ENCODE assay signal across 10 cellular contexts in the genomic region with DNA sequence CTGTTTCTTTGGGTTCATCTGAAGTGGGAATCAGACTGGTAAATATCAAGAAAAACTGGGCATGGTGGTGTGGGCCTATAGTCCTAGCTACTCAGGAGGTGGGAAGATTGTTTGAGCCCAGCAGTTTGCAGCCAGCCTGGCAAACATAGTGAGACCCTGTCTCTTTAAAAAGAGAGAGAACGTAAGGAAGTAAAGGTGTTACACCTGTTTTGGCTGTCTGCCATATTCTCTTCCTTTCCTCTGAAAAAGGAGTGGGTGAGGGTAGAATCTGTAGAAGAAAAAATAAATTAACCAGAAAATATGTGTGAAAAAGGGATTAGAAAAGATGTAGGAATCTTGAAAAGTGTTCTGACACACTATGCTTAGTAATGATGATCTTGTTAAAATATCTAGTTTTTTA. TPM values are rescaled to one million over a fixed set of nuclear protein-coding genes. Genes with fewer than 3 reads are reported as not detected.
DNase-seq lines count a peak whose midpoint lies in the region; ATAC-seq and TF ChIP-seq lines count a peak whose summit lies in the region.
"Had no signal": no experiment of that assay in that cellular context is flagged by ENCODE, and none has a peak within 500 bp of the region (broad histone marks: within the 10 kb centered on the region; RNA-seq: fewer than 3 reads in every experiment).

No MANE protein-coding gene starts in this region.

- H3K27ac Mint-ChIP-seq in stimulated activated memory B cell treated with anti-CD40 and anti-IgM and Interleukin-4, amounts not matched to agents 10 μg/mL and 1 μg/mL and 100 μg/mL, for 72 hours: peak overlapping the region; percentile 73

- H3K36me3 ChIP-seq in hepatocyte (replicated peaks; ENCODE audit: insufficient read depth, low read depth): no peaks in the 10 kb centered on the region

- no peaks in the 10 kb centered on the region for H3K27me3 Mint-ChIP-seq in stimulated activated memory B cell treated with anti-CD40 and anti-IgM and Interleukin-4, amounts not matched to agents 10 μg/mL and 1 μg/mL and 100 μg/mL, for 72 hours

- no peak overlapping the region for H2AFZ ChIP-seq in hepatocyte

- H3K79me2 ChIP-seq in hepatocyte: peaks cover 89% of the 10 kb centered on the region

- H4K20me1 ChIP-seq in hepatocyte (ENCODE audit: insufficient read depth, poor library complexity, severe bottlenecking): peaks cover 21% of the 10 kb centered on the region

- TF ChIP-seq CTCF in WI38 (IDR thresholded peaks at IDR 0.05; ENCODE audit: low read depth, low read length): no peak
- TF ChIP-seq CTCF in hepatocyte (IDR thresholded peaks at IDR 0.05; ENCODE audit: poor library complexity): no peak

- DNase-seq in NCI-H2196 (lab: John Stamatoyannopoulos, UW; ENCODE audit: unreplicated experiment) (peak; percentile 26), NCI-H2196 treated with DMSO at 0.1 percent for 48 hours (lab: John Stamatoyannopoulos, UW; ENCODE audit: unreplicated experiment) (no peak), hepatocyte (ENCODE audit: low spot score) (peak; percentile 48)
- DNase-seq in NK-92 treated with Interleukin-12 subunit alpha and Interleukin-12 subunit beta, amount 100 ng/mL, for 24 hours (lab: John Stamatoyannopoulos, UW): no peak
- DNase-seq: activated CD8-positive, alpha-beta memory T cell treated with anti-CD3 and anti-CD28 coated beads, Interleukin-2, amount 50 U/mL, for 48 hours; NCI-H187 had no signal

- H3K4me3 ChIP-seq in WI38 (ENCODE audit: low read depth, low read length) (peak overlapping the region; percentile 41), hepatocyte (peak overlapping the region; percentile 4)

- H3K27ac ChIP-seq in hepatocyte: peak overlapping the region; percentile 91

- no peaks in the 10 kb centered on the region for H3K9me3 Mint-ChIP-seq in stimulated activated memory B cell treated with anti-CD40 and anti-IgM and Interleukin-4, amounts not matched to agents 10 μg/mL and 1 μg/mL and 100 μg/mL, for 72 hours

- no peak for ATAC-seq in stimulated activated memory B cell treated with anti-CD40 and anti-IgM and Interleukin-4, amounts not matched to agents 10 μg/mL and 1 μg/mL and 100 μg/mL, for 72 hours
- ATAC-seq in HG03439 (IDR thresholded peaks at IDR 0.05; ENCODE audit: unreplicated experiment): no peak
- no peak for ATAC-seq in GM19328 (IDR thresholded peaks at IDR 0.05; ENCODE audit: unreplicated experiment)

- peaks cover 38% of the 10 kb centered on the region for H3K4me1 ChIP-seq in hepatocyte (ENCODE audit: insufficient read depth)

- no peaks in the 10 kb centered on the region for H3K27me3 ChIP-seq in hepatocyte

- peak overlapping the region; percentile 10 for H3K4me3 Mint-ChIP-seq in stimulated activated memory B cell treated with anti-CD40 and anti-IgM and Interleukin-4, amounts not matched to agents 10 μg/mL and 1 μg/mL and 100 μg/mL, for 72 hours

- peak overlapping the region; percentile 69 for H3K4me2 ChIP-seq in hepatocyte

- H3K4me1 Mint-ChIP-seq in stimulated activated memory B cell treated with anti-CD40 and anti-IgM and Interleukin-4, amounts not matched to agents 10 μg/mL and 1 μg/mL and 100 μg/mL, for 72 hours: peaks cover 39% of the 10 kb centered on the region

- H3K9me3 ChIP-seq in hepatocyte (ENCODE audit: low read depth): no peaks in the 10 kb centered on the region

- no peaks in the 10 kb centered on the region for H3K9me2 ChIP-seq in hepatocyte (replicated peaks; ENCODE audit: insufficient read depth)

- WGBS in hepatocyte (ENCODE audit: low lambda C conversion rate, missing lambda C conversion rate): 48% methylated on average over 1 of the region's 1 CpG

- peaks cover 19% of the 10 kb centered on the region for H3K36me3 Mint-ChIP-seq in stimulated activated memory B cell treated with anti-CD40 and anti-IgM and Interleukin-4, amounts not matched to agents 10 μg/mL and 1 μg/mL and 100 μg/mL, for 72 hours

RNA-seq across cellular contexts. Expression of a gene that starts 20.0 kb away (rescaled TPM):
- 49.2 and 56.2 TPM in 2 replicates for total RNA-seq in hepatocyte
- polyA plus RNA-seq in hepatocyte: 88.4 and 97.6 TPM in 2 replicates

RNA-seq across cellular contexts. Expression of a gene that starts 29.8 kb away (rescaled TPM):
- 44.6 and 49.0 TPM in 2 replicates for total RNA-seq in hepatocyte
- polyA plus RNA-seq in hepatocyte: 29.1 and 38.0 TPM in 2 replicates

Comparison
In these comparisons a context has a peak if more than half of its experiments do, and no peak if none do; other contexts are left out.
1. DNase-seq: peak in NCI-H2196 (single experiment) and hepatocyte (single experiment); none in NCI-H2196 treated with DMSO at 0.1 percent for 48 hours (single experiment) and NK-92 treated with Interleukin-12 subunit alpha and Interleukin-12 subunit beta, amount 100 ng/mL, for 24 hours (single experiment).